16 cellular contexts compared by ENCODE assay signal in genomic region chr9:21017092-21017491, GRCh38. TPM values are rescaled to one million over a fixed set of nuclear protein-coding genes. Genes with fewer than 3 reads are reported as not detected.
DNase-seq lines count a peak whose midpoint lies in the region; ATAC-seq and TF ChIP-seq lines count a peak whose summit lies in the region.
"Had no signal": no experiment of that assay in that cellular context is flagged by ENCODE, and none has a peak within 500 bp of the region (broad histone marks: within the 10 kb centered on the region; RNA-seq: fewer than 3 reads in every experiment).

No MANE protein-coding gene starts in this region.

- no peaks in the 10 kb centered on the region for H3F3A ChIP-seq in SK-N-SH (replicated peaks; ENCODE audit: insufficient read depth)

- H4K20me1 ChIP-seq in SK-N-SH (ENCODE audit: insufficient read depth): no peaks in the 10 kb centered on the region

- intact Hi-C loops in left cardiac atrium (cut with DNase I) (no loop called here), mucosa of descending colon (cut with DNase I, micrococcal nuclease) (no loop called here)

- no peak overlapping the region for H3K4me2 ChIP-seq in SK-N-SH

- H3K4me1 Mint-ChIP-seq in activated T-helper 17 cell treated with anti-CD3 and anti-CD28 coated beads, Interleukin-2, amount 50 U/mL, for 72 hours: no peaks in the 10 kb centered on the region

- no peaks in the 10 kb centered on the region for H3K9me3 Mint-ChIP-seq in activated T-helper 17 cell treated with anti-CD3 and anti-CD28 coated beads, Interleukin-2, amount 50 U/mL, for 72 hours

- H3K27ac Mint-ChIP-seq in activated T-helper 17 cell treated with anti-CD3 and anti-CD28 coated beads, Interleukin-2, amount 50 U/mL, for 72 hours: no peak overlapping the region
- H3K27ac Mint-ChIP-seq: activated CD8-positive, alpha-beta T cell treated with anti-CD3 and anti-CD28 coated beads, Interleukin-2, amount 10 ng/mL, durations not matched to agents 7 days and 5 days; activated T-helper 2 cell treated with anti-CD3 and anti-CD28 coated beads, Interferon-gamma antibody, Interleukin-2, Interleukin-4, amounts not matched to agents 10 μg/mL and 5 μg/mL and 100 μg/mL, durations not matched to agents 14 hours and 24 hours and 36 hours had no signal

- TF ChIP-seq CTCF in SK-N-SH (IDR thresholded peaks at IDR 0.05): no peak
- TF ChIP-seq CTCF in fibroblast of the aortic adventitia (IDR thresholded peaks at IDR 0.05; ENCODE audit: insufficient read depth, low read length): no peak
- no peak for TF ChIP-seq CTCF in mucosa of descending colon (IDR thresholded peaks at IDR 0.05)

- peak overlapping the region in 1 of 2 experiments; percentile 33; a peak in 1 of 4 replicates for H3K27ac ChIP-seq in SK-N-SH (ENCODE audit: low read depth in 2 of 2, low read length in 1 of 2)
- H3K27ac ChIP-seq: 22Rv1, SJSA1 had no signal

- H3K4me1 ChIP-seq in SK-N-SH (ENCODE audit: control insufficient read depth in 1 of 2, insufficient read depth in 2 of 2, low read depth in 1 of 2, low read length in 1 of 2): peaks cover 0 to 6% of the 10 kb centered on the region in 2 experiments; a peak in 2 of 4 replicates
- no peaks in the 10 kb centered on the region for H3K4me1 ChIP-seq in mucosa of descending colon (ENCODE audit: low read depth)
- H3K4me1 ChIP-seq: SJSA1 had no signal

- no peaks in the 10 kb centered on the region for H3K79me2 ChIP-seq in SK-N-SH (ENCODE audit: insufficient read depth)

- CTCF ChIA-PET in SK-N-SH (lab: Yijun Ruan, JAX): no interaction called here

- H2AFZ ChIP-seq in SK-N-SH (ENCODE audit: low read depth): no peak overlapping the region

- peaks cover 70% of the 10 kb centered on the region for H3K36me3 Mint-ChIP-seq in activated T-helper 17 cell treated with anti-CD3 and anti-CD28 coated beads, Interleukin-2, amount 50 U/mL, for 72 hours (ENCODE audit: low read depth)

- H3K9me2 ChIP-seq in SK-N-SH: no peaks in the 10 kb centered on the region

- H3K9me3 ChIP-seq in SK-N-SH: no peaks in the 10 kb centered on the region
- no peaks in the 10 kb centered on the region for H3K9me3 ChIP-seq in mucosa of descending colon
- H3K9me3 ChIP-seq: SJSA1 had no signal

- TF ChIP-seq RAD21 in SK-N-SH (IDR thresholded peaks at IDR 0.05; ENCODE audit: low read length): no peak

- H3K9ac ChIP-seq in SK-N-SH: no peak overlapping the region

- ATAC-seq in SK-N-SH treated with all-trans-retinoic acid at 6 μM for 48 hours (no peak), GM18858 (IDR thresholded peaks at IDR 0.05; ENCODE audit: unreplicated experiment) (no peak), left cardiac atrium (no peak), mucosa of descending colon (no peak), GM18520 (IDR thresholded peaks at IDR 0.05; ENCODE audit: unreplicated experiment) (no peak)
- peak; percentile 54 for ATAC-seq in activated T-helper 17 cell treated with anti-CD3 and anti-CD28 coated beads, Interleukin-2, amount 50 U/mL, for 72 hours (replicated peaks)
- ATAC-seq: activated CD8-positive, alpha-beta T cell treated with anti-CD3 and anti-CD28 coated beads, Interleukin-2, amount 10 ng/mL, durations not matched to agents 7 days and 5 days had no signal

- 43% methylated on average over 2 of the region's 2 CpGs for WGBS in SK-N-SH (ENCODE audit: low lambda C conversion rate)

- no peak for DNase-seq in SK-N-SH
- DNase-seq in fibroblast of the aortic adventitia (ENCODE audit: low read depth): peak; percentile 70
- no peak for DNase-seq in left cardiac atrium
- DNase-seq in mucosa of descending colon: no peak
- DNase-seq: activated CD8-positive, alpha-beta T cell treated with anti-CD3 and anti-CD28 coated beads, Interleukin-2, amount 10 ng/mL, durations not matched to agents 7 days and 5 days; effector CD8-positive, alpha-beta T cell; head of caudate nucleus; NCI-H1105 had no signal

- no peaks in the 10 kb centered on the region for H3K27me3 Mint-ChIP-seq in activated T-helper 17 cell treated with anti-CD3 and anti-CD28 coated beads, Interleukin-2, amount 50 U/mL, for 72 hours
- H3K27me3 Mint-ChIP-seq: brain had no signal

- H3K36me3 ChIP-seq in SK-N-SH (replicated peaks in 1 of 2; ENCODE audit: control insufficient read depth in 1 of 2, insufficient read depth in 2 of 2, low read length in 1 of 2): no peaks in the 10 kb centered on the region
- H3K36me3 ChIP-seq in mucosa of descending colon (ENCODE audit: low read depth): no peaks in the 10 kb centered on the region
- H3K36me3 ChIP-seq: SJSA1 had no signal

- no peak for TF ChIP-seq EP300 in SK-N-SH (IDR thresholded peaks at IDR 0.05; ENCODE audit: borderline replicate concordance in 1 of 2, low read depth in 1 of 2, low read length in 1 of 2)

- H3K27me3 ChIP-seq in SK-N-SH (ENCODE audit: insufficient read depth): no peaks in the 10 kb centered on the region
- H3K27me3 ChIP-seq: SJSA1 had no signal

- no peak overlapping the region for H3K4me3 ChIP-seq in SK-N-SH (ENCODE audit: low read depth in 2 of 2, low read length in 1 of 2)
- H3K4me3 ChIP-seq in fibroblast of the aortic adventitia (ENCODE audit: low read depth, low read length): no peak overlapping the region
- H3K4me3 ChIP-seq in mucosa of descending colon: no peak overlapping the region
- H3K4me3 ChIP-seq: SJSA1 had no signal

- POLR2A ChIA-PET in SK-N-SH (lab: Yijun Ruan, JAX): no interaction called here

- H3K4me3 Mint-ChIP-seq in activated T-helper 17 cell treated with anti-CD3 and anti-CD28 coated beads, Interleukin-2, amount 50 U/mL, for 72 hours: no peak overlapping the region
- H3K4me3 Mint-ChIP-seq: activated CD8-positive, alpha-beta T cell treated with anti-CD3 and anti-CD28 coated beads, Interleukin-2, amount 10 ng/mL, durations not matched to agents 7 days and 5 days; brain had no signal

TF ChIP-seq in SK-N-SH, 30 proteins besides CTCF, POLR2A, EP300 and RAD21:
- TF ChIP-seq MAX (IDR thresholded peaks at IDR 0.05; ENCODE audit: low read depth) (0 out of 2 replicates have a peak, but pooled peaks have one; percentile 28), ELF1 (IDR thresholded peaks at IDR 0.05) (no peak), USF1 (IDR thresholded peaks at IDR 0.05; ENCODE audit: borderline replicate concordance, low read depth) (peak; percentile 57; the same call in 1 of the 2 replicates), FOSL2 (IDR thresholded peaks at IDR 0.05; ENCODE audit: borderline replicate concordance, low read depth) (peak; percentile 32; the same call in 1 of the 2 replicates)
TF ChIP-seq in SK-N-SH: peak in this region for 3.

TF ChIP-seq in SK-N-SH treated with all-trans-retinoic acid at 6 μM for 48 hours, 23 proteins besides CTCF, POLR2A, EP300 and RAD21:
- TF ChIP-seq TCF4 (CRISPR knock-in tag; IDR thresholded peaks at IDR 0.05; ENCODE audit: borderline replicate concordance) (no peak), TOX (CRISPR knock-in tag; IDR thresholded peaks at IDR 0.05; ENCODE audit: borderline replicate concordance) (no peak), RARB (CRISPR knock-in tag; IDR thresholded peaks at IDR 0.05) (no peak), ZFP30 (CRISPR knock-in tag; IDR thresholded peaks at IDR 0.05) (no peak), CSDC2 (CRISPR knock-in tag; IDR thresholded peaks at IDR 0.05) (no peak), PATZ1 (CRISPR knock-in tag; IDR thresholded peaks at IDR 0.05; ENCODE audit: borderline replicate concordance) (no peak)

RNA-seq across cellular contexts. Expression of gene HACD4, which starts 14.3 kb away (rescaled TPM):
- polyA plus RNA-seq in SK-N-SH (2012; rRNA removed): under 0.01 TPM in 1 of 2 replicates, not detected in the other
- polyA plus RNA-seq in SK-N-SH (2012; cell fraction: cytosol; rRNA removed): 0.01 TPM in 2 replicates
- polyA plus RNA-seq in SK-N-SH (2012; cell fraction: nucleus; rRNA removed): 0.02 TPM in 1 of 2 replicates, not detected in the other
- total RNA-seq in activated T-helper 17 cell treated with anti-CD3 and anti-CD28 coated beads, Interleukin-2, amount 50 U/mL, for 72 hours: 1 to 10 TPM; 2.9 to 4.1 TPM
- total RNA-seq in fibroblast of the aortic adventitia (ENCODE audit: low replicate concordance): 0.82 and 4.8 TPM in 2 replicates
- total RNA-seq in left cardiac atrium: 1 to 10 TPM; 1.0 to 2.1 TPM
- total RNA-seq in mucosa of descending colon: 1 to 10 TPM in 2 of 3 donors, under 1 TPM in 1; 0.93 to 6.1 (median 1.9) TPM
